ENCODE assay signal across 13 cellular contexts in the genomic region with DNA sequence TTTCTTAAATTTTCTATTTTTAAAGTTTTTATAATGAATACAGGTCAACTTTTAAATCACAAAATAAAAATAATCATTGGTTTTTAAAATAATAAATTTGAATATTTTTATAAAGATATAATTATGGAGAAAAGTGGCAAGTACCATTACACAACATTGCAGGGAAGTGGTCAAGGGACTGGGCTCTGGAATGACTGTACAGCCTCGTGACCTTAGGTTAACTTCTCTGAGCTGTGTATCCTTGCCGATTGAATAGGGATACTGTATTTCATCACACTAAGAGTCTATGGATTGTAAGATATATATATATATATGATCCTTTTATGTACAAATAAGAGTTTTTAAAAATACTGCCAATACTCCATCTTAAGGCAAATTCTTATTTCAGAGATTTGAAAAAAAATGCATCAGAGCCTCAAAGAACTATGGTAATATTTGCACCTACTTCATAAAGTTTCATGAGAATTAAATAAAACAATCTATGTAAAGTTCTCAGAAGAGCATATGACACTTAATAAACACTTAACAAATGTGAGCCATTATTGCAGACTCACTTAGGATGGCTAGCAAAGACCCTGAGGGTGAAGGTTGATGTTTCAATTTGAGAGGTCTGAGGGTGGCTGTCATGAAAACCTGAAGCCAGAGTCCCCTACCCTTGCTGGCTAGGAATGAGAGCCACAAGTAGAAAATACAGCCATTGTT.
DNase-seq lines count a peak whose midpoint lies in the region; ATAC-seq and TF ChIP-seq lines count a peak whose summit lies in the region.
"Had no signal": no experiment of that assay in that cellular context is flagged by ENCODE, and none has a peak within 500 bp of the region (broad histone marks: within the 10 kb centered on the region; RNA-seq: fewer than 3 reads in every experiment).

No MANE protein-coding gene starts in this region.

- H3K27me3 ChIP-seq in neural progenitor cell: no peaks in the 10 kb centered on the region

- TF ChIP-seq CTCF in fibroblast of mammary gland (conservative IDR thresholded peaks at IDR 0.05; ENCODE audit: control insufficient read depth, insufficient read depth, low read depth, low read length) (no peak), neural progenitor cell (IDR thresholded peaks at IDR 0.05) (no peak)

- H3K27ac Mint-ChIP-seq in neural progenitor cell: no peak overlapping the region
- H3K27ac Mint-ChIP-seq: natural killer cell had no signal

- no peak overlapping the region for H3K4me2 ChIP-seq in neural progenitor cell

- ATAC-seq in GM18858 (IDR thresholded peaks at IDR 0.05; ENCODE audit: unreplicated experiment) (peak; percentile 44), GM21576 (IDR thresholded peaks at IDR 0.05; ENCODE audit: unreplicated experiment) (peak; percentile 31), HG03354 (IDR thresholded peaks at IDR 0.05; ENCODE audit: poor library complexity, severe bottlenecking, unreplicated experiment) (peak; percentile 58)
- ATAC-seq: natural killer cell had no signal

- DNase-seq in fibroblast of mammary gland (ENCODE audit: low read depth): peak; percentile 46
- DNase-seq in neural progenitor cell (ENCODE audit: low spot score): no peak
- no peak for DNase-seq in Kasumi-1 (lab: John Stamatoyannopoulos, UW)
- DNase-seq in NCI-H2107 treated with DMSO at 0.1 percent for 48 hours (lab: John Stamatoyannopoulos, UW; ENCODE audit: unreplicated experiment): no peak
- DNase-seq in superior temporal gyrus (ENCODE audit: extremely low spot score): no peak
- DNase-seq: activated CD4-positive, CD25-positive, alpha-beta regulatory T cell; activated naive CD4-positive, alpha-beta T cell treated with anti-CD3 and anti-CD28 coated beads, Interleukin-2, amount 50 U/mL, for 16 hours; DMS 273 treated with DMSO at 0.1 percent for 48 hours; effector memory CD4-positive, alpha-beta T cell; natural killer cell had no signal

- no peaks in the 10 kb centered on the region for H3K36me3 ChIP-seq in neural progenitor cell

- H3K27ac ChIP-seq in neural progenitor cell: no peak overlapping the region

- peaks cover 13% of the 10 kb centered on the region for H3K9me3 Mint-ChIP-seq in neural progenitor cell
- H3K9me3 Mint-ChIP-seq: natural killer cell had no signal

- no peak overlapping the region for H3K9ac ChIP-seq in neural progenitor cell

- peaks cover 7% of the 10 kb centered on the region for H3F3A ChIP-seq in neural progenitor cell (ENCODE audit: low read depth)

- no peaks in the 10 kb centered on the region for H3K9me3 ChIP-seq in neural progenitor cell (ENCODE audit: low read depth)

- peaks cover 19% of the 10 kb centered on the region for H3K4me1 ChIP-seq in neural progenitor cell

- no peaks in the 10 kb centered on the region for H3K79me2 ChIP-seq in neural progenitor cell (ENCODE audit: low read depth)

- H2AFZ ChIP-seq in neural progenitor cell (replicated peaks): no peak overlapping the region

- no peak overlapping the region for H3K4me3 Mint-ChIP-seq in neural progenitor cell
- H3K4me3 Mint-ChIP-seq: natural killer cell had no signal

- no peaks in the 10 kb centered on the region for H3K36me3 Mint-ChIP-seq in neural progenitor cell
- H3K36me3 Mint-ChIP-seq: natural killer cell had no signal

- H3K4me3 ChIP-seq in fibroblast of mammary gland (ENCODE audit: control insufficient read depth, low read depth, low read length) (no peak overlapping the region), neural progenitor cell (no peak overlapping the region)

- peaks cover 8% of the 10 kb centered on the region for H3K27me3 Mint-ChIP-seq in neural progenitor cell (ENCODE audit: insufficient read depth, low read depth)

- no peaks in the 10 kb centered on the region for H4K20me1 ChIP-seq in neural progenitor cell (ENCODE audit: low read depth)

- peaks cover 15% of the 10 kb centered on the region for H3K4me1 Mint-ChIP-seq in neural progenitor cell
